ENCODE assay signal across 6 cellular contexts in genomic region chr11:89338073-89338472, GRCh38.
A peak's percentile ranks its signal among the peaks of the same experiment; 100 is the strongest.
DNase-seq lines count a peak whose midpoint lies in the region; ATAC-seq, FAIRE-seq and TF ChIP-seq lines count a peak whose summit lies in the region.
"Not testable (repeated sequence)": the region's sequence is repeated elsewhere in the genome, so short reads cannot be mapped to it uniquely, and the experiment has no call there.

No MANE protein-coding gene starts in this region.

- not testable (repeated sequence) for H3K9me3 ChIP-seq in A549; MM.1S (replicated peaks; ENCODE audit: insufficient read depth, low read length); neural progenitor cell (ENCODE audit: low read depth)

- not testable (repeated sequence) for TF ChIP-seq POLR2A in A549 (IDR thresholded peaks at IDR 0.05; ENCODE audit: low read length)

- H3K4me1 Mint-ChIP-seq in neural progenitor cell: not testable (repeated sequence)

- FAIRE-seq in A549 (lab: Jason Lieb, UNC): peak; percentile 46

- not testable (repeated sequence) for H3K79me2 ChIP-seq in MM.1S (ENCODE audit: low read length); neural progenitor cell (ENCODE audit: low read depth)

- TF ChIP-seq EP300 in A549 (IDR thresholded peaks at IDR 0.05): not testable (repeated sequence)

- not testable (repeated sequence) for H3K27me3 Mint-ChIP-seq in neural progenitor cell (ENCODE audit: insufficient read depth, low read depth)

- not testable (repeated sequence) for ATAC-seq in A549

- H3K4me1 ChIP-seq in A549; MM.1S (ENCODE audit: low read length); neural progenitor cell: not testable (repeated sequence)

- not testable (repeated sequence) for H3K36me3 Mint-ChIP-seq in neural progenitor cell

- H3F3A ChIP-seq in MM.1S (ENCODE audit: insufficient read depth, low read length); neural progenitor cell (ENCODE audit: low read depth): not testable (repeated sequence)

- H3K4me3 Mint-ChIP-seq in neural progenitor cell: not testable (repeated sequence)

- H3K9me2 ChIP-seq in MM.1S (replicated peaks; ENCODE audit: insufficient read depth, low read length): not testable (repeated sequence)

- not testable (repeated sequence) for H3K27ac ChIP-seq in A549; MM.1S (ENCODE audit: low read length); neural progenitor cell
- H3K27ac ChIP-seq in VCaP: peak overlapping the region; percentile 69

- not testable (repeated sequence) for H3K9me3 Mint-ChIP-seq in neural progenitor cell

- not testable (repeated sequence) for H3K4me3 ChIP-seq in A549; MM.1S (ENCODE audit: low read length); neural progenitor cell

- TF ChIP-seq RAD21 in A549 (conservative IDR thresholded peaks at IDR 0.05 in 1 of 2, IDR thresholded peaks at IDR 0.05 in 1 of 2): not testable (repeated sequence)

- 3% methylated on average over 2 of the region's 2 CpGs for WGBS in A549 (ENCODE audit: missing lambda C conversion rate)

- H2AFZ ChIP-seq in MM.1S (ENCODE audit: low read length); neural progenitor cell (replicated peaks): not testable (repeated sequence)

- CTCF ChIA-PET in A549 (lab: Yijun Ruan, JAX): not testable (repeated sequence)

- POLR2A ChIA-PET in A549 (lab: Yijun Ruan, JAX): not testable (repeated sequence)

- not testable (repeated sequence) for H3K27me3 ChIP-seq in MM.1S (replicated peaks; ENCODE audit: insufficient read depth, low read length); neural progenitor cell

- not testable (repeated sequence) for H3K4me2 ChIP-seq in A549, neural progenitor cell
- H3K4me2 ChIP-seq in MM.1S (ENCODE audit: low read depth, low read length): peak overlapping the region; percentile 29; the same call in 1 of the 2 replicates

- not testable (repeated sequence) for H3K9ac ChIP-seq in MM.1S (ENCODE audit: low read length)
- peak overlapping the region; percentile 1 for H3K9ac ChIP-seq in neural progenitor cell

- TF ChIP-seq CTCF in A549 (IDR thresholded peaks at IDR 0.05); MM.1S (IDR thresholded peaks at IDR 0.05; ENCODE audit: low read length); VCaP (conservative IDR thresholded peaks at IDR 0.05); neural progenitor cell (IDR thresholded peaks at IDR 0.05): not testable (repeated sequence)

- H3K36me3 ChIP-seq in MM.1S (replicated peaks; ENCODE audit: insufficient read depth, low read length); neural progenitor cell: not testable (repeated sequence)

- not testable (repeated sequence) for H4K20me1 ChIP-seq in MM.1S (ENCODE audit: insufficient read depth, low read length); neural progenitor cell (ENCODE audit: low read depth)

- H3K27ac Mint-ChIP-seq in neural progenitor cell: not testable (repeated sequence)

- DNase-seq in A549 (ENCODE audit: low read depth in 1 of 2, low spot score in 1 of 2); neural progenitor cell (ENCODE audit: low spot score): not testable (repeated sequence)
- DNase-seq in MM.1S (peak; percentile 12), dermis blood vessel endothelial cell (peak; percentile 55), lung microvascular endothelial cell (ENCODE audit: low read depth in 2 of 2) (peak; percentile 50 to 63)
